ENCODE assay signal across 13 cellular contexts in the genomic region with DNA sequence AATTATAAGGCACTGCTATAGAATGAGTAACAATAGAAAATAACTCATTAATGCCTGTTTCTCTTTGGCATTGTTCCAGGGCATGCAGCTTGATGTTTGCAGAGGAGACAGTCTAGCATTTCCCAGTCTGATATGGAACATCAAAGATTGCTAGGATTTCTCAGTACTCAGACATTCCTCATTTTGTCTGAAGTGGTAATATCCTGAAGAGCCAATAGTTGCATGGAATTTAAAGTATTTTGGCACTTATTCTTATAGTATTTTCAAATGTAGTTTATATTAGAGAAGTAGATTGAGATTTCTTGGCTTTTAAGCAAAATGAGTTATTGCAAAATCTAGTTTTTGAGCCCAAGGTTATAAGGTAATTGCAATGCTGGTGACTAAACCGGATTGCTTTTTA.
DNase-seq lines count a peak whose midpoint lies in the region; ATAC-seq lines count a peak whose summit lies in the region.
"Had no signal": no experiment of that assay in that cellular context is flagged by ENCODE, and none has a peak within 500 bp of the region (broad histone marks: within the 10 kb centered on the region; RNA-seq: fewer than 3 reads in every experiment).

No MANE protein-coding gene starts in this region.

- no peak for ATAC-seq in GM19328 (IDR thresholded peaks at IDR 0.05; ENCODE audit: unreplicated experiment)
- ATAC-seq: PC-3 had no signal

- peak; percentile 17 for DNase-seq in A172 (ENCODE audit: low spot score)
- DNase-seq in G401 (ENCODE audit: low spot score): peak; percentile 35
- peak; percentile 55 for DNase-seq in NCI-H774 (lab: John Stamatoyannopoulos, UW)
- peak; percentile 64 for DNase-seq in fibroblast of peridontal ligament (ENCODE audit: extremely low read depth)
- no peak for DNase-seq in stimulated activated CD4-positive, alpha-beta T cell treated with anti-CD3 and anti-CD28 coated beads, Interleukin-2, amount 100 ng/mL, for 48 hours
- no peak for DNase-seq in AG08396 (ENCODE audit: low spot score)
- DNase-seq in SW 1271 (lab: John Stamatoyannopoulos, UW): no peak
- DNase-seq: activated CD4-positive, alpha-beta T cell treated with anti-CD3 and anti-CD28 coated beads, Interleukin-2, amount 50 U/mL, for 4 hours; activated naive CD4-positive, alpha-beta T cell treated with Interleukin-2 at 50 U/mL for 16 hours; MV-4-11; PC-3; stimulated activated CD8-positive, alpha-beta memory T cell treated with anti-CD3 and anti-CD28 coated beads, Interleukin-4, amount 100 ng/mL, for 48 hours had no signal

- in situ Hi-C loops in G401 (cut with HindIII; ENCODE audit: low sequenced_read_pairs): no loop called here

Comparison
In these comparisons a context has a peak if more than half of its experiments do, and no peak if none do; other contexts are left out.
1. DNase-seq: peak in A172 (single experiment), G401 (single experiment), NCI-H774 (single experiment) and fibroblast of peridontal ligament (single experiment); none in stimulated activated CD4-positive, alpha-beta T cell treated with anti-CD3 and anti-CD28 coated beads, Interleukin-2, amount 100 ng/mL, for 48 hours (0 of 2), AG08396 (single experiment) and SW 1271 (0 of 2).